ENCODE assay signal across 22 cellular contexts in the genomic region with DNA sequence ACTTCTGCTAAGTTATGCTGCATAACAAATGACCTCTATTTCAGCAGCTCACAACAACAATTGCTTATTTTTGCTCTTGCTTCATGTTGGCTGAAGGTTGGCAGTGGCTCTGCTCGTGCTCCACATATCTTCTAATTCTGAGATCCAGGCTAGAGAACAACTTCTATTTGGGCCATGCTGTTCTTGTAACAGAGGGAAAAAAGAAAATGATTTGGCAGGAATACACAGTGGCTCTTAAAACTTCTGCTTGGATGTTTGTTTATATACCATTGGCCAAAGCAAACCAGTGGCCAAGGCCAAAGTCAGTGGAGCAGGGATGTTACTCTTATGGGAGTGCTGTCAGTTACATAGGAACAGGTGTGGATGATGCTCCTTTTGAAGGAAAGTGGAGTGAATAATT. TPM values are rescaled to one million over a fixed set of nuclear protein-coding genes. Genes with fewer than 3 reads are reported as not detected.
DNase-seq lines count a peak whose midpoint lies in the region; ATAC-seq and TF ChIP-seq lines count a peak whose summit lies in the region.
"Had no signal": no experiment of that assay in that cellular context is flagged by ENCODE, and none has a peak within 500 bp of the region (broad histone marks: within the 10 kb centered on the region; RNA-seq: fewer than 3 reads in every experiment).

No MANE protein-coding gene starts in this region.

- H3K4me3 ChIP-seq in heart left ventricle, result no peak overlapping the region
- H3K4me3 ChIP-seq: A549; BLaER1 treated with 17β-estradiol and CSF1 and Interleukin-3, amounts not matched to agents 10 nM and 100 nM; GM23338 had no signal

- H3K27ac ChIP-seq in heart left ventricle, result peak overlapping the region in 1 of 12 donors; percentile 3
- H3K27ac ChIP-seq: A549; BLaER1 treated with 17β-estradiol and CSF1 and Interleukin-3, amounts not matched to agents 10 nM and 100 nM had no signal

- no peak overlapping the region for H3K4me3 Mint-ChIP-seq in T-helper 17 cell
- H3K4me3 Mint-ChIP-seq: CD8-positive, alpha-beta T cell; GM23338 had no signal

- peaks cover 0 to 3% (median 0%) of the 10 kb centered on the region in 9 donors for H3K36me3 ChIP-seq in heart left ventricle

- DNase-seq in Ammon's horn (ENCODE audit: low spot score) (peak; percentile 40), T-helper 17 cell (no peak), heart left ventricle (no peak), midbrain (lab: John Stamatoyannopoulos, UW) (peak; percentile 22), HEK293T (ENCODE audit: extremely low spot score) (no peak), HPDE6-E6E7 (ENCODE audit: extremely low spot score) (no peak)
- DNase-seq: Calu3; CD8-positive, alpha-beta T cell; DMS53; HCEC 1CT; KBM-7; NCI-H1105 treated with DMSO at 0.1 percent for 48 hours; NCI-H187; NCI-H226; NCI-H524; NCI-H82; PC-3; RPMI8226 had no signal

- H3K4me1 Mint-ChIP-seq in T-helper 17 cell, result peaks cover 25% of the 10 kb centered on the region
- H3K4me1 Mint-ChIP-seq: GM23338 had no signal

- no peaks in the 10 kb centered on the region for H3K36me3 Mint-ChIP-seq in T-helper 17 cell (ENCODE audit: low read depth)
- H3K36me3 Mint-ChIP-seq: CD8-positive, alpha-beta T cell had no signal

- no peak for TF ChIP-seq CTCF in heart left ventricle (IDR thresholded peaks at IDR 0.05)

- H3K27me3 Mint-ChIP-seq in T-helper 17 cell, result no peaks in the 10 kb centered on the region

- intact Hi-C loops in heart left ventricle (cut with DNase I), result no loop called here

- H3K9me3 ChIP-seq in T-helper 17 cell (ENCODE audit: control insufficient read depth, low read length, poor library complexity, severe bottlenecking), result no peaks in the 10 kb centered on the region
- H3K9me3 ChIP-seq in heart left ventricle, result no peaks in the 10 kb centered on the region
- H3K9me3 ChIP-seq: A549 had no signal

- H3K4me1 ChIP-seq in heart left ventricle, result peaks cover 0 to 25% (median 12%) of the 10 kb centered on the region in 12 donors
- H3K4me1 ChIP-seq: A549; BLaER1 treated with 17β-estradiol and CSF1 and Interleukin-3, amounts not matched to agents 10 nM and 100 nM had no signal

- CTCF ChIA-PET in HEK293T (lab: Yijun Ruan, JAX), result no interaction called here

- ATAC-seq in T-helper 17 cell (no peak), heart left ventricle (peak; percentile 57 to 86 (median 69)), GM21825 (IDR thresholded peaks at IDR 0.05; ENCODE audit: unreplicated experiment) (no peak)
- ATAC-seq: A549; CD8-positive, alpha-beta T cell; GM23338; PC-3 had no signal

- H3K27me3 ChIP-seq in heart left ventricle, result no peaks in the 10 kb centered on the region
- H3K27me3 ChIP-seq: BLaER1 treated with 17β-estradiol and CSF1 and Interleukin-3, amounts not matched to agents 10 nM and 100 nM had no signal

- POLR2A ChIA-PET in HEK293T (lab: Yijun Ruan, JAX), result no interaction called here

- no peak for TF ChIP-seq POLR2A in heart left ventricle (IDR thresholded peaks at IDR 0.05)

- 34 to 48% (median 41%) methylated on average over 1 of the region's 1 CpG for WGBS in heart left ventricle, 4 donors

- H3K27ac Mint-ChIP-seq in T-helper 17 cell, result peak overlapping the region; percentile 61
- H3K27ac Mint-ChIP-seq: CD8-positive, alpha-beta T cell; GM23338 had no signal

TF ChIP-seq in HEK293T, 16 proteins besides CTCF, POLR2A, EP300 and RAD21:
- TF ChIP-seq, protein P1, sequence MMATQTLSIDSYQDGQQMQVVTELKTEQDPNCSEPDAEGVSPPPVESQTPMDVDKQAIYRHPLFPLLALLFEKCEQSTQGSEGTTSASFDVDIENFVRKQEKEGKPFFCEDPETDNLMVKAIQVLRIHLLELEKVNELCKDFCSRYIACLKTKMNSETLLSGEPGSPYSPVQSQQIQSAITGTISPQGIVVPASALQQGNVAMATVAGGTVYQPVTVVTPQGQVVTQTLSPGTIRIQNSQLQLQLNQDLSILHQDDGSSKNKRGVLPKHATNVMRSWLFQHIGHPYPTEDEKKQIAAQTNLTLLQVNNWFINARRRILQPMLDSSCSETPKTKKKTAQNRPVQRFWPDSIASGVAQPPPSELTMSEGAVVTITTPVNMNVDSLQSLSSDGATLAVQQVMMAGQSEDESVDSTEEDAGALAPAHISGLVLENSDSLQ (IDR thresholded peaks at IDR 0.05), result no peak

RNA-seq across cellular contexts. Expression of a gene that starts 32.1 kb away (rescaled TPM):
- total RNA-seq in T-helper 17 cell (10 to 100 TPM; 23.1 to 24.4 TPM), heart left ventricle (10 to 100 TPM; 17.7 to 37.1 (median 30.1) TPM)
- 10 to 100 TPM; 15.2 to 34.7 TPM for polyA plus RNA-seq in heart left ventricle

RNA-seq across cellular contexts. Expression of a gene that starts 53.9 kb away (rescaled TPM):
- not detected for total RNA-seq in T-helper 17 cell
- not detected for total RNA-seq in heart left ventricle
- not detected for polyA plus RNA-seq in heart left ventricle
- total RNA-seq: Calu3; CD8-positive, alpha-beta T cell; GM23338; PC-3 had no signal
- polyA plus RNA-seq: A549 had no signal

Comparison
In these comparisons a context has a peak if more than half of its experiments do, and no peak if none do; other contexts are left out.
1. DNase-seq: peak in Ammon's horn (single experiment) and midbrain (single experiment); none in T-helper 17 cell (0 of 3), heart left ventricle (0 of 5), HEK293T (single experiment) and HPDE6-E6E7 (single experiment).
2. ATAC-seq: peak in heart left ventricle (4 of 4); none in T-helper 17 cell (single experiment) and GM21825 (single experiment).